Comparison of ENCODE assay signal across 1 cellular context in genomic region chr2:134862674-134863073, GRCh38.
TF ChIP-seq lines count a peak whose summit lies in the region.

No MANE protein-coding gene starts in this region.

TF ChIP-seq in HepG2, 621 proteins besides CTCF, POLR2A, EP300 and RAD21:
- TF ChIP-seq MATR3 (CRISPR knock-in tag; IDR thresholded peaks at IDR 0.05): no peak
- TF ChIP-seq ZNF614 (CRISPR knock-in tag; IDR thresholded peaks at IDR 0.05; ENCODE audit: borderline replicate concordance): no peak
- no peak for TF ChIP-seq ZMAT5 (CRISPR knock-in tag; IDR thresholded peaks at IDR 0.05; ENCODE audit: borderline replicate concordance, low read depth)
- no peak for TF ChIP-seq RFXAP (CRISPR knock-in tag; IDR thresholded peaks at IDR 0.05; ENCODE audit: borderline replicate concordance)
- TF ChIP-seq TSC22D2 (CRISPR knock-in tag; IDR thresholded peaks at IDR 0.05; ENCODE audit: borderline replicate concordance): no peak
- no peak for TF ChIP-seq CEBPG (CRISPR knock-in tag; IDR thresholded peaks at IDR 0.05)
- no peak for TF ChIP-seq RARA (CRISPR knock-in tag; IDR thresholded peaks at IDR 0.05)
- TF ChIP-seq, protein P1, sequence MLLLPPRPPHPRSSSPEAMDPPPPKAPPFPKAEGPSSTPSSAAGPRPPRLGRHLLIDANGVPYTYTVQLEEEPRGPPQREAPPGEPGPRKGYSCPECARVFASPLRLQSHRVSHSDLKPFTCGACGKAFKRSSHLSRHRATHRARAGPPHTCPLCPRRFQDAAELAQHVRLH (CRISPR knock-in tag; IDR thresholded peaks at IDR 0.05; ENCODE audit: borderline replicate concordance, low read depth): no peak
